1 cellular context compared by ENCODE assay signal in genomic region chr14:25049559-25050493, GRCh38.
TF ChIP-seq lines count a peak whose summit lies in the region.

Gene STXBP6 (minus strand): TSS chr14:25050147. CDS start chr14:24974818, 75,329 bp downstream.

TF ChIP-seq in GM12878, 131 proteins besides CTCF, POLR2A, EP300 and RAD21 (continued from another document and continues in another):
- TF ChIP-seq ZNF592 (IDR thresholded peaks at IDR 0.05) = no peak
- TF ChIP-seq IRF4 (IDR thresholded peaks at IDR 0.05; ENCODE audit: low read depth, low read length) = no peak
- TF ChIP-seq CEBPB (IDR thresholded peaks at IDR 0.05; ENCODE audit: borderline replicate concordance in 1 of 2, low read depth in 2 of 2, low read length in 2 of 2) = no peak
- no peak for TF ChIP-seq E4F1 (IDR thresholded peaks at IDR 0.05; ENCODE audit: borderline replicate concordance, partially characterized antibody)
- no peak for TF ChIP-seq PML (IDR thresholded peaks at IDR 0.05; ENCODE audit: low read length)
- TF ChIP-seq STAT1 (conservative IDR thresholded peaks at IDR 0.05) = no peak
- TF ChIP-seq E2F8 (IDR thresholded peaks at IDR 0.05; ENCODE audit: low read depth, partially characterized antibody) = no peak
- peak; percentile 88 for TF ChIP-seq IKZF1 (conservative IDR thresholded peaks at IDR 0.05)
- TF ChIP-seq CBX5 (IDR thresholded peaks at IDR 0.05; ENCODE audit: low read depth) = no peak
- no peak for TF ChIP-seq SKIL (IDR thresholded peaks at IDR 0.05; ENCODE audit: low read depth, poor library complexity, severe bottlenecking)
- TF ChIP-seq HDAC6 (IDR thresholded peaks at IDR 0.05; ENCODE audit: unreplicated experiment) = peak; percentile 79
- TF ChIP-seq SREBF2 (IDR thresholded peaks at IDR 0.05; ENCODE audit: low read length) = no peak
- TF ChIP-seq PAX5 (IDR thresholded peaks at IDR 0.05; ENCODE audit: borderline replicate concordance, low read depth, low read length) = no peak
- no peak for TF ChIP-seq RELB (IDR thresholded peaks at IDR 0.05; ENCODE audit: low read depth)
- TF ChIP-seq SP1 (IDR thresholded peaks at IDR 0.05; ENCODE audit: low read depth, low read length) = no peak
- 0 out of 2 replicates have a peak, but pooled peaks have one; percentile 13 for TF ChIP-seq ZSCAN29 (IDR thresholded peaks at IDR 0.05)
- no peak for TF ChIP-seq SMC3 (IDR thresholded peaks at IDR 0.05; ENCODE audit: borderline replicate concordance, low read length)
- TF ChIP-seq ZZZ3 (IDR thresholded peaks at IDR 0.05; ENCODE audit: control insufficient read depth, insufficient read length, low read depth) = no peak
- peak; percentile 78 for TF ChIP-seq LARP7 (IDR thresholded peaks at IDR 0.05)
- no peak for TF ChIP-seq SUZ12 (IDR thresholded peaks at IDR 0.05; ENCODE audit: unreplicated experiment)
- TF ChIP-seq RELA (IDR thresholded peaks at IDR 0.05; ENCODE audit: borderline replicate concordance, partially characterized antibody) = no peak
- no peak for TF ChIP-seq MXI1 (IDR thresholded peaks at IDR 0.05; ENCODE audit: low read depth, low read length)
- TF ChIP-seq BCL11A (IDR thresholded peaks at IDR 0.05; ENCODE audit: low read depth, low read length) = no peak
- TF ChIP-seq MTA3 (IDR thresholded peaks at IDR 0.05; ENCODE audit: borderline replicate concordance, low read length) = no peak
- no peak for TF ChIP-seq KLF5 (IDR thresholded peaks at IDR 0.05; ENCODE audit: partially characterized antibody)
- TF ChIP-seq SMAD1 (IDR thresholded peaks at IDR 0.05; ENCODE audit: low read depth, partially characterized antibody) = no peak
- TF ChIP-seq EZH2 (IDR thresholded peaks at IDR 0.05; ENCODE audit: borderline replicate concordance, control insufficient read depth, low read depth, low read length) = no peak
- TF ChIP-seq EGR1 (IDR thresholded peaks at IDR 0.05; ENCODE audit: borderline replicate concordance in 1 of 2, low read depth in 2 of 2, low read length in 2 of 2) = no peak
- no peak for TF ChIP-seq BMI1 (IDR thresholded peaks at IDR 0.05; ENCODE audit: borderline replicate concordance)
- no peak for TF ChIP-seq FOXK2 (IDR thresholded peaks at IDR 0.05)
- peak; percentile 26; the same call in 1 of the 2 replicates for TF ChIP-seq MAX (IDR thresholded peaks at IDR 0.05; ENCODE audit: low read depth, low read length)
- TF ChIP-seq NBN (IDR thresholded peaks at IDR 0.05) = no peak
- TF ChIP-seq FOS (IDR thresholded peaks at IDR 0.05; ENCODE audit: borderline replicate concordance, extremely low read depth, insufficient read length) = no peak
- no peak for TF ChIP-seq ATF2 (IDR thresholded peaks at IDR 0.05; ENCODE audit: low read length)
- no peak for TF ChIP-seq CHD2 (IDR thresholded peaks at IDR 0.05; ENCODE audit: borderline replicate concordance, low read depth, low read length)
- TF ChIP-seq SRF (IDR thresholded peaks at IDR 0.05; ENCODE audit: low read depth in 2 of 2, low read length in 2 of 2) = no peak
- TF ChIP-seq NR2C2 (IDR thresholded peaks at IDR 0.05; ENCODE audit: borderline replicate concordance, control insufficient read depth, insufficient read length, low read depth) = no peak
- TF ChIP-seq NFIC (IDR thresholded peaks at IDR 0.05; ENCODE audit: low read depth, low read length) = no peak
- no peak for TF ChIP-seq PRDM15 (CRISPR knock-in tag; IDR thresholded peaks at IDR 0.05)
- no peak for TF ChIP-seq BRCA1 (IDR thresholded peaks at IDR 0.05; ENCODE audit: low read depth, low read length)
- TF ChIP-seq RBBP5 (conservative IDR thresholded peaks at IDR 0.05) = no peak
